In genomic region chr10:132193907-132194552, GRCh38 we compare ENCODE assay signal across 9 cellular contexts. TPM values are rescaled to one million over a fixed set of nuclear protein-coding genes. Genes with fewer than 3 reads are reported as not detected.
DNase-seq lines count a peak whose midpoint lies in the region; ATAC-seq, FAIRE-seq and TF ChIP-seq lines count a peak whose summit lies in the region.
"Had no signal": no experiment of that assay in that cellular context is flagged by ENCODE, and none has a peak within 500 bp of the region (broad histone marks: within the 10 kb centered on the region; RNA-seq: fewer than 3 reads in every experiment).

No MANE protein-coding gene starts in this region.

- peaks cover 0 to 2% (median 0%) of the 10 kb centered on the region in 4 donors for H3K4me1 Mint-ChIP-seq in naive thymus-derived CD8-positive, alpha-beta T cell

- RAD21 ChIA-PET in GM12878 (lab: Charles Lee; ENCODE audit: unreplicated experiment): no interaction called here

- no peaks in the 10 kb centered on the region for H3K79me2 ChIP-seq in GM12878 (ENCODE audit: control insufficient read depth, insufficient read depth, low read length)

- BruUV-seq in GM12878 (replicated peaks; lab: Mats Ljungman, UMichigan): no TSS peak

- TF ChIP-seq CTCF in GM12878 (IDR thresholded peaks at IDR 0.05 in 2 of 3, conservative IDR thresholded peaks at IDR 0.05 in 1 of 3; ENCODE audit: control insufficient read depth in 2 of 3, extremely low read depth in 1 of 3, insufficient read depth in 1 of 3, low read depth in 3 of 3, low read length in 3 of 3): no peak

- H3K36me3 ChIP-seq in GM12878 (ENCODE audit: control insufficient read depth in 2 of 2, insufficient read depth in 2 of 2, low read length in 1 of 2): no peaks in the 10 kb centered on the region

- no peak overlapping the region for H3K4me2 ChIP-seq in GM12878 (ENCODE audit: control insufficient read depth, insufficient read depth)

- no peak overlapping the region for H3K27ac ChIP-seq in GM12878 (ENCODE audit: control insufficient read depth, insufficient read depth)
- H3K27ac ChIP-seq: body of pancreas had no signal

- DNase-seq in ELR (ENCODE audit: low read depth) (peak; percentile 9), M059J (ENCODE audit: low read depth) (peak; percentile 19), GM12878 (ENCODE audit: low read depth, low spot score) (no peak), germinal center (ENCODE audit: low spot score) (no peak), NCI-H226 (no peak), cortex of kidney (lab: John Stamatoyannopoulos, UW) (no peak)
- DNase-seq in naive thymus-derived CD8-positive, alpha-beta T cell: peak in 5 of 10 donors; percentile 22 to 54 (median 34)
- DNase-seq: NK-92 treated with Interleukin-12 subunit alpha and Interleukin-12 subunit beta, amount 100 ng/mL, for 24 hours had no signal

- peaks cover 5 to 37% (median 17%) of the 10 kb centered on the region in 5 donors for H3K27me3 Mint-ChIP-seq in naive thymus-derived CD8-positive, alpha-beta T cell

- 36% methylated on average over 20 of the region's 21 CpGs for WGBS in GM12878 (ENCODE audit: insufficient coverage, insufficient replicate concordance, low lambda C conversion rate, missing lambda C conversion rate)

- no peak overlapping the region for H3K4me3 ChIP-seq in GM12878
- H3K4me3 ChIP-seq: body of pancreas had no signal

- SMC1A ChIA-PET in GM12878 (lab: Charles Lee; ENCODE audit: uncharacterized antibody, unreplicated experiment): no interaction called here

- in situ Hi-C loops in GM12878 (cut with MboI): no loop called here

- POLR2A ChIA-PET in GM12878 (lab: Charles Lee): no interaction called here
- POLR2A ChIA-PET in naive thymus-derived CD8-positive, alpha-beta T cell (lab: Charles Lee): no interaction called here

- no peak for TF ChIP-seq EP300 in GM12878 (IDR thresholded peaks at IDR 0.05; ENCODE audit: borderline replicate concordance in 1 of 2, control insufficient read depth in 1 of 2, low read depth in 2 of 2, low read length in 2 of 2)

- no peak overlapping the region for H2AFZ ChIP-seq in GM12878 (ENCODE audit: control insufficient read depth, low read depth, low read length)

- H3K36me3 Mint-ChIP-seq in naive thymus-derived CD8-positive, alpha-beta T cell: peaks cover 0 to 3% (median 0%) of the 10 kb centered on the region in 3 donors

- H3K9ac ChIP-seq in GM12878 (ENCODE audit: control insufficient read depth, insufficient read depth, low read length): no peak overlapping the region

- no peak overlapping the region for H3K4me3 Mint-ChIP-seq in naive thymus-derived CD8-positive, alpha-beta T cell

- no peaks in the 10 kb centered on the region for H3K27me3 ChIP-seq in GM12878 (replicated peaks in 1 of 2; ENCODE audit: control insufficient read depth in 2 of 2, insufficient read depth in 2 of 2, low read length in 1 of 2)
- H3K27me3 ChIP-seq: body of pancreas had no signal

- intact Hi-C loops in GM12878 (cut with micrococcal nuclease; ENCODE audit: unreplicated experiment): no loop called here

- no peak for ATAC-seq in GM12878
- ATAC-seq in naive thymus-derived CD8-positive, alpha-beta T cell: peak; percentile 39 to 51
- ATAC-seq: body of pancreas had no signal

- peaks cover 0 to 2% (median 0%) of the 10 kb centered on the region in 9 donors for H3K9me3 Mint-ChIP-seq in naive thymus-derived CD8-positive, alpha-beta T cell

- no peak for TF ChIP-seq RAD21 in GM12878 (IDR thresholded peaks at IDR 0.05; ENCODE audit: insufficient read depth, low read depth, low read length)

- FAIRE-seq in GM12878 (lab: Jason Lieb, UNC): no peak

- H3K4me1 ChIP-seq in GM12878 (ENCODE audit: control insufficient read depth, insufficient read depth, low read length): no peaks in the 10 kb centered on the region
- H3K4me1 ChIP-seq: body of pancreas had no signal

- CTCF ChIA-PET in GM12878 (lab: Yijun Ruan, JAX): interaction anchor here (1.2 kb wide), 1 partner anchor 260 kb away, joined by 3 read pairs; no protein-coding TSS in a partner anchor

- no peaks in the 10 kb centered on the region for H4K20me1 ChIP-seq in GM12878 (ENCODE audit: control insufficient read depth, insufficient read depth)

- H3K27ac Mint-ChIP-seq in naive thymus-derived CD8-positive, alpha-beta T cell: no peak overlapping the region

- no peak for TF ChIP-seq POLR2A in GM12878 (IDR thresholded peaks at IDR 0.05; ENCODE audit: low read depth, low read length)

- no peaks in the 10 kb centered on the region for H3K9me3 ChIP-seq in GM12878 (replicated peaks; ENCODE audit: control insufficient read depth, insufficient read depth, low read length)
- H3K9me3 ChIP-seq: body of pancreas had no signal

TF ChIP-seq in GM12878, 131 proteins besides CTCF, POLR2A, EP300 and RAD21:
- TF ChIP-seq, protein P1, sequence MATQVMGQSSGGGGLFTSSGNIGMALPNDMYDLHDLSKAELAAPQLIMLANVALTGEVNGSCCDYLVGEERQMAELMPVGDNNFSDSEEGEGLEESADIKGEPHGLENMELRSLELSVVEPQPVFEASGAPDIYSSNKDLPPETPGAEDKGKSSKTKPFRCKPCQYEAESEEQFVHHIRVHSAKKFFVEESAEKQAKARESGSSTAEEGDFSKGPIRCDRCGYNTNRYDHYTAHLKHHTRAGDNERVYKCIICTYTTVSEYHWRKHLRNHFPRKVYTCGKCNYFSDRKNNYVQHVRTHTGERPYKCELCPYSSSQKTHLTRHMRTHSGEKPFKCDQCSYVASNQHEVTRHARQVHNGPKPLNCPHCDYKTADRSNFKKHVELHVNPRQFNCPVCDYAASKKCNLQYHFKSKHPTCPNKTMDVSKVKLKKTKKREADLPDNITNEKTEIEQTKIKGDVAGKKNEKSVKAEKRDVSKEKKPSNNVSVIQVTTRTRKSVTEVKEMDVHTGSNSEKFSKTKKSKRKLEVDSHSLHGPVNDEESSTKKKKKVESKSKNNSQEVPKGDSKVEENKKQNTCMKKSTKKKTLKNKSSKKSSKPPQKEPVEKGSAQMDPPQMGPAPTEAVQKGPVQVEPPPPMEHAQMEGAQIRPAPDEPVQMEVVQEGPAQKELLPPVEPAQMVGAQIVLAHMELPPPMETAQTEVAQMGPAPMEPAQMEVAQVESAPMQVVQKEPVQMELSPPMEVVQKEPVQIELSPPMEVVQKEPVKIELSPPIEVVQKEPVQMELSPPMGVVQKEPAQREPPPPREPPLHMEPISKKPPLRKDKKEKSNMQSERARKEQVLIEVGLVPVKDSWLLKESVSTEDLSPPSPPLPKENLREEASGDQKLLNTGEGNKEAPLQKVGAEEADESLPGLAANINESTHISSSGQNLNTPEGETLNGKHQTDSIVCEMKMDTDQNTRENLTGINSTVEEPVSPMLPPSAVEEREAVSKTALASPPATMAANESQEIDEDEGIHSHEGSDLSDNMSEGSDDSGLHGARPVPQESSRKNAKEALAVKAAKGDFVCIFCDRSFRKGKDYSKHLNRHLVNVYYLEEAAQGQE (IDR thresholded peaks at IDR 0.05; ENCODE audit: low read depth, low read length): peak; percentile 90
- TF ChIP-seq CHD2 (IDR thresholded peaks at IDR 0.05; ENCODE audit: borderline replicate concordance, low read depth, low read length): no peak

RNA-seq across cellular contexts. Expression of gene DPYSL4, which starts 7.3 kb away (rescaled TPM):
- 4.8 and 6.0 TPM in 2 replicates for total RNA-seq in M059J (2014; rRNA removed; shearing (Covaris generic))
- total RNA-seq in GM12878 (2013; cell fraction: nucleolus; rRNA removed): not detected in 2 replicates
- not detected in 2 replicates for total RNA-seq in GM12878 (2014; rRNA removed)
- not detected in 2 replicates for total RNA-seq in GM12878 (2014; rRNA removed; fragmentation: Illumina TruSeq; extraction: Trizol)
- total RNA-seq in GM12878 (2021): 0.16 and 0.21 TPM in 2 replicates
- polyA plus RNA-seq in GM12878 (2011; ENCODE audit: low read depth): 0.46 TPM
- polyA plus RNA-seq in GM12878 (2011; rRNA removed): not detected in 2 replicates
- polyA plus RNA-seq in GM12878 (2011; cell fraction: cytosol; rRNA removed): not detected in 2 replicates
- not detected in 2 replicates for polyA plus RNA-seq in GM12878 (2011; cell fraction: nucleus; rRNA removed)
- 1.1 and 2.0 TPM in 2 replicates for polyA plus RNA-seq in GM12878 (2012)
- not detected in 2 replicates for polyA plus RNA-seq in GM12878 (2014; fragmentation: Illumina TruSeq; extraction: Trizol)
- not detected for polyA plus RNA-seq in GM12878 (2014; fragmentation: Nextera tagmentation; extraction: Ambion mirVana)
- polyA plus RNA-seq in GM12878 (2014; rRNA removed): 0.42 TPM in 1 of 2 replicates, not detected in the other
- under 1 TPM in 1 of 2 experiments, not detected in 1; 0.10 TPM for polyA plus RNA-seq in GM12878 (2016; fragmentation: Nextera tagmentation; extraction: Ambion mirVana)
- not detected in 2 replicates for polyA minus RNA-seq in GM12878 (2011; rRNA and poly(A)+ RNA removed)
- polyA minus RNA-seq in GM12878 (2011; cell fraction: cytosol; rRNA and poly(A)+ RNA removed): not detected in 2 replicates
- polyA minus RNA-seq in GM12878 (2011; cell fraction: nucleus; rRNA and poly(A)+ RNA removed): not detected in 2 replicates
- total RNA-seq in naive thymus-derived CD8-positive, alpha-beta T cell: 1 to 10 TPM; 1.2 to 1.3 TPM
- 10 to 100 TPM in 1 of 3 donors, under 1 TPM in 1, not detected in 1; 0.31 to 11.2 TPM for polyA plus RNA-seq in naive thymus-derived CD8-positive, alpha-beta T cell

Comparison
In these comparisons a context has a peak if more than half of its experiments do, and no peak if none do; other contexts are left out.
1. DNase-seq: peak in ELR (single experiment) and M059J (single experiment); none in GM12878 (single experiment), germinal center (single experiment), NCI-H226 (single experiment) and cortex of kidney (single experiment).